ENCODE assay signal across 8 cellular contexts in the genomic region with DNA sequence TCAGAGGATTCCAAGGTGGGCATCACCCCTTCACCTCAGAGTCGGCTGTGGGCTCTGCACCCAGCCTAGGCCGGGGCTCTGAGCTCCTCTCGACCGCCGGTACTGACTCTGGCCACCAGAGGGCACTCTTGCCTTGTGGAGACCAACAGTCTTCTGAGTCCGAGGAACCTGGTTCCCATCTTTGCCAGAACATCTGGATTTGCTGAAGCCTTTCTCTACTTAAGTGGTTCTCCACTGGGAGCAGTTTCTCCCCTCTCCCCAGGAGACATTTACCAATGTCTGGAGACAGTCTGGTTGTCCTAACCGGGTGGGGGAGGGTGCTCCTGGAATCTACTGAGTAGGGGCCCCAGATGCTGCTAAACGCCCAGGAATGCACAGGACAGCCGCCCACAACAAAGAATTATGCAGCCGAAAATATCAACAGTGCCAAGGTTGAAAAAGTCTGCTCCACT. TPM values are rescaled to one million over a fixed set of nuclear protein-coding genes. Genes with fewer than 3 reads are reported as not detected.
DNase-seq lines count a peak whose midpoint lies in the region; ATAC-seq and TF ChIP-seq lines count a peak whose summit lies in the region.

No MANE protein-coding gene starts in this region.

- H3K36me3 ChIP-seq in prostate gland: no peaks in the 10 kb centered on the region

- no peak overlapping the region for H3K27ac Mint-ChIP-seq in T-cell

- peaks cover 0 to 5% (median 4%) of the 10 kb centered on the region in 3 donors for H3K4me1 Mint-ChIP-seq in T-cell

- POLR2A ChIA-PET in T-cell (lab: Charles Lee): no interaction called here

- H3K4me3 ChIP-seq in prostate gland: no peak overlapping the region

- no peaks in the 10 kb centered on the region for H3K36me3 Mint-ChIP-seq in T-cell

- 15% methylated on average over 10 of the region's 10 CpGs for WGBS in prostate gland

- H3K27me3 ChIP-seq in prostate gland (replicated peaks; ENCODE audit: insufficient read depth): no peaks in the 10 kb centered on the region

- peaks cover 0 to 2% of the 10 kb centered on the region in 2 donors for H3K27me3 Mint-ChIP-seq in T-cell

- no peaks in the 10 kb centered on the region for H3K4me1 ChIP-seq in prostate gland (replicated peaks)

- H3K27ac ChIP-seq in prostate gland: no peak overlapping the region

- no peaks in the 10 kb centered on the region for H3K9me3 Mint-ChIP-seq in T-cell

- DNase-seq in NCI-H1092 treated with DMSO at 0.1 percent for 48 hours (lab: John Stamatoyannopoulos, UW) (peak; percentile 61), T-cell (peak; percentile 51 to 89 (median 81)), cardiac septum (ENCODE audit: low spot score) (peak; percentile 92), prostate gland (ENCODE audit: low spot score) (peak; percentile 77), ureter (ENCODE audit: low spot score) (peak; percentile 89)
- peak; percentile 70 for DNase-seq in activated naive CD8-positive, alpha-beta T cell treated with anti-CD3 and anti-CD28 coated beads, Interleukin-2, amount 50 U/mL, for 16 hours (ENCODE audit: low read depth, low spot score)

- no peak overlapping the region for H3K4me3 Mint-ChIP-seq in T-cell

- TF ChIP-seq CTCF in GM12873 (IDR thresholded peaks at IDR 0.05; ENCODE audit: insufficient read depth, low read depth, low read length, missing control alignments): peak; percentile 95
- TF ChIP-seq CTCF in prostate gland (IDR thresholded peaks at IDR 0.05): peak; percentile 88 to 97 (median 94)

- intact Hi-C loops in cardiac septum (cut with DNase I) (no loop called here), prostate gland (cut with DNase I) (loop anchor here (1.0 kb wide), 1 partner anchor 66 kb away; no protein-coding TSS in a partner anchor)

- ATAC-seq in T-cell (replicated peaks in 1 of 4) (peak; percentile 63 to 89 (median 82)), GM19467 (IDR thresholded peaks at IDR 0.05; ENCODE audit: unreplicated experiment) (no peak)

- CTCF ChIA-PET in T-cell (lab: Charles Lee): interaction anchor here (0.6 to 5.9 kb wide), 13 partner anchors 16 to 234 kb away, joined by 3 to 186 read pairs (median 4); partner anchors contain the start of gene ETV3 (in 1 of the 2)

- TF ChIP-seq POLR2A in prostate gland (IDR thresholded peaks at IDR 0.05): no peak

- H3K9me3 ChIP-seq in prostate gland: no peaks in the 10 kb centered on the region

RNA-seq across cellular contexts. Expression of gene ETV3L, which starts 9.4 kb away (rescaled TPM):
- not detected for total RNA-seq in T-cell
- not detected for total RNA-seq in cardiac septum
- total RNA-seq in prostate gland: not detected
- not detected for total RNA-seq in ureter

RNA-seq across cellular contexts. Expression of gene ARHGEF11, which starts 44.7 kb away (rescaled TPM):
- total RNA-seq in T-cell (10 to 100 TPM; 20.7 to 34.6 (median 34.1) TPM), cardiac septum (29.8 TPM), prostate gland (10 to 100 TPM; 38.3 to 92.6 TPM), ureter (47.4 TPM)

RNA-seq across cellular contexts. Expression of gene ETV3, which starts 48.0 kb away (rescaled TPM):
- total RNA-seq in T-cell (10 to 100 TPM; 30.6 to 86.3 (median 33.4) TPM), cardiac septum (19.7 TPM), prostate gland (10 to 100 TPM; 23.4 to 33.3 TPM), ureter (52.4 TPM)
